ENCODE assay signal across 14 cellular contexts in the genomic region with DNA sequence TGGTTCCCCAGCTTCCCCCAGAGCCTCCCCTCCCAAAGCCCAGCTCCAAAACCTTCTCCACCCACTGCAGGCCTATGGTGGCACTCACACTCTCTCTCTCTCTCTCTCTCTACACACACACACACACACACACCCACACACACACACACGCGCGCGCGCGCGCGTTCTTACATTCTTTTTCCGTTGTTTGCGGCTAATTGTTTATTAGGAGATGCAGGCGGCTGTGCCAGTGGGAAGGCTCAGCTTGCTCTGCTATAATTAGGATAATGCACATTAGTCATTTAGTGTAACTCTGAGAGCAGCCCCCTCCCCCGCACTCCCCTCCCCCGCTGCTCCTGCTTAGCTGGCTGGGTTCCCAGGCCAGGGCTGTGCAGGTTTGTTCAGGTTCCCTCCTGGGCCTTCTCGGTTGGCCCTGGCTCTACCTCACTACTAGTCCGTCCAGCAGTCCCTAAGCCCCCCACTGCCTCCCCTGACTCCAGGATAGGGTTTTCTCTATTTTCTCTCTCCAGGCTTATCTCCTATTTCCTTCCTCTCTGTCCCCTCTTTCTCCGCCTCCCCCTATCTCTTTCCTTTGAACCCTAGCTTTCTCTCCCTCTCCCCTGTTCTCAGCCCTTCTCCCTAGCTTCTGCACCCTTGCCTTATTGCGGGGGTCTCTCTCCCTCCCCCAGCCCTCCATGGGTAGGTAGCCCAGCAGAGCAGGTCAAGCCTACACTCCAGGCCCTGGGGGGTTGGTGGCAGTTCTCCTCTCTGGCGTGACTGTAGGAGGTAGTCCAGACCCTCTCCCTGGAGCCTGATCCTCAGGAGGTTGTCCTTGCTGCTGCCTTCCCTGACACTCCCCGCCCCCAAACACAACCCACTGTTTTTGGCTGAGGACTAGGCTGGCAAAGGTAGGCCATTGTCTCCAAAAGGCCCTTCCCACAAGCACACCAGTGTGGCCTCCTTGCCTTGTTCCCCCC. TPM values are rescaled to one million over a fixed set of nuclear protein-coding genes. Genes with fewer than 3 reads are reported as not detected.
DNase-seq lines count a peak whose midpoint lies in the region; ATAC-seq, FAIRE-seq and TF ChIP-seq lines count a peak whose summit lies in the region.
"Had no signal": no experiment of that assay in that cellular context is flagged by ENCODE, and none has a peak within 500 bp of the region (broad histone marks: within the 10 kb centered on the region; RNA-seq: fewer than 3 reads in every experiment).

No MANE protein-coding gene starts in this region.

- H2BK120ac ChIP-seq in H1 (replicated peaks; ENCODE audit: low read depth, low read length): no peak overlapping the region

- H3K4ac ChIP-seq in H1 (replicated peaks; ENCODE audit: insufficient read length, low read depth, low read length): no peak overlapping the region

- H3K79me1 ChIP-seq in H1 (ENCODE audit: low read depth, low read length): no peaks in the 10 kb centered on the region

- no peaks in the 10 kb centered on the region for H3K79me2 ChIP-seq in H1 (ENCODE audit: control insufficient read depth in 1 of 2, insufficient read depth in 2 of 2, low read length in 2 of 2)

- H4K8ac ChIP-seq in H1 (ENCODE audit: extremely low read depth, insufficient read depth, low read length): peak overlapping the region; percentile 63

- peak overlapping the region; percentile 52 for H3K18ac ChIP-seq in H1 (ENCODE audit: extremely low read depth, low read length)

- no peak overlapping the region for H3K56ac ChIP-seq in H1 (replicated peaks; ENCODE audit: insufficient read length, low read depth, low read length)

- H2BK15ac ChIP-seq in H1 (ENCODE audit: low read length): peak overlapping the region; percentile 7

- peaks cover 0 to 2% (median 0%) of the 10 kb centered on the region in 5 donors for H3K9me3 Mint-ChIP-seq in CD8-positive, alpha-beta memory T cell
- H3K9me3 Mint-ChIP-seq: activated T-helper 1 cell treated with anti-CD3 and anti-CD28 coated beads, Interleukin-12 subunit alpha, Interleukin-12 subunit beta, Interleukin-2, Interleukin-4 antibody, amounts not matched to agents 30 ng/mL and 10 ng/mL and 1 ng/mL, durations not matched to agents 14 hours and 24 hours and 36 hours had no signal

- peak overlapping the region; percentile 57 for H4K91ac ChIP-seq in H1 (replicated peaks; ENCODE audit: insufficient read length, low read length)

- H3K9me3 ChIP-seq in H1 (ENCODE audit: insufficient read depth in 2 of 2, low read depth in 1 of 2, low read length in 1 of 2) (no peaks in the 10 kb centered on the region), colonic mucosa (no peaks in the 10 kb centered on the region)
- no peaks in the 10 kb centered on the region for H3K9me3 ChIP-seq in CD8-positive, alpha-beta memory T cell (ENCODE audit: low read length)
- H3K9me3 ChIP-seq: upper lobe of left lung had no signal

- H3K14ac ChIP-seq in H1 (ENCODE audit: insufficient read length): peak overlapping the region; percentile 20

- TF ChIP-seq POLR2A in H1 (IDR thresholded peaks at IDR 0.05; ENCODE audit: control extremely low read depth in 1 of 2, low read depth in 2 of 2, low read length in 2 of 2): no peak

- intact Hi-C loops in colonic mucosa (cut with DNase I): no loop called here

- no peak overlapping the region for H2BK5ac ChIP-seq in H1 (ENCODE audit: low read depth, low read length)

- no peak for FAIRE-seq in H1 (lab: Jason Lieb, UNC)
- FAIRE-seq: colon had no signal

- peak overlapping the region; percentile 13 to 25; a peak in 3 of 4 replicates for H3K4me2 ChIP-seq in H1 (ENCODE audit: insufficient read depth in 1 of 2, low read depth in 2 of 2, low read length in 2 of 2)

- no peak for TF ChIP-seq RAD21 in H1 (IDR thresholded peaks at IDR 0.05 in 1 of 2, conservative IDR thresholded peaks at IDR 0.05 in 1 of 2; ENCODE audit: low read depth in 2 of 2, low read length in 2 of 2)

- peak overlapping the region in 1 of 4 experiments; percentile 10; a peak in 1 of 7 replicates for H3K9ac ChIP-seq in H1 (replicated peaks in 1 of 4; ENCODE audit: extremely low read depth in 1 of 4, low read depth in 3 of 4, low read length in 3 of 4)
- no peak overlapping the region for H3K9ac ChIP-seq in colonic mucosa (ENCODE audit: low read depth in 2 of 2, low read length in 2 of 2)

- H3K27me3 ChIP-seq in H1 (replicated peaks in 1 of 4; ENCODE audit: control insufficient read depth in 3 of 4, extremely low read depth in 1 of 4, insufficient read depth in 3 of 4, low read length in 3 of 4) (peaks cover 0 to 7% (median 2%) of the 10 kb centered on the region in 4 experiments; a peak in 4 of 7 replicates), colonic mucosa (no peaks in the 10 kb centered on the region)
- peaks cover 4% of the 10 kb centered on the region for H3K27me3 ChIP-seq in CD8-positive, alpha-beta memory T cell (ENCODE audit: insufficient read depth, low read length, poor library complexity, severe bottlenecking)
- H3K27me3 ChIP-seq: upper lobe of left lung had no signal

- no peak for TF ChIP-seq CTCF in H1 (IDR thresholded peaks at IDR 0.05; ENCODE audit: control extremely low read depth in 1 of 3, insufficient read depth in 1 of 3, low read depth in 1 of 3, low read length in 3 of 3)
- no peak for TF ChIP-seq CTCF in colonic mucosa (IDR thresholded peaks at IDR 0.05)

- no peak for TF ChIP-seq EP300 in H1 (IDR thresholded peaks at IDR 0.05; ENCODE audit: borderline replicate concordance in 1 of 2, low read depth in 2 of 2, low read length in 2 of 2)

- no peaks in the 10 kb centered on the region for H3K4me1 Mint-ChIP-seq in CD8-positive, alpha-beta memory T cell

- H3K4me1 ChIP-seq in H1 (replicated peaks in 1 of 4; ENCODE audit: control insufficient read depth in 3 of 4, insufficient read depth in 4 of 4, low read length in 3 of 4) (peaks cover 25 to 56% (median 42%) of the 10 kb centered on the region in 4 experiments), colonic mucosa (no peaks in the 10 kb centered on the region)
- H3K4me1 ChIP-seq in CD8-positive, alpha-beta memory T cell (ENCODE audit: insufficient read depth, low read length): no peaks in the 10 kb centered on the region
- H3K4me1 ChIP-seq: upper lobe of left lung had no signal

- H3K27me3 Mint-ChIP-seq in CD8-positive, alpha-beta memory T cell: peaks cover 34 to 76% of the 10 kb centered on the region in 2 donors

- peak overlapping the region; percentile 73; the same call in 1 of the 2 replicates for H2BK20ac ChIP-seq in H1 (ENCODE audit: low read length)

- ATAC-seq in GM21825 (IDR thresholded peaks at IDR 0.05; ENCODE audit: unreplicated experiment): no peak

- H3K4me3 ChIP-seq in H1 (ENCODE audit: extremely low read depth in 1 of 4, insufficient read depth in 2 of 4, low read depth in 3 of 4, low read length in 4 of 4) (no peak overlapping the region), colonic mucosa (no peak overlapping the region)
- H3K4me3 ChIP-seq in CD8-positive, alpha-beta memory T cell (ENCODE audit: low read length): no peak overlapping the region
- H3K4me3 ChIP-seq: upper lobe of left lung had no signal

- H4K5ac ChIP-seq in H1 (ENCODE audit: insufficient read length, low read depth, low read length): no peak overlapping the region

- no peak overlapping the region for H3K4me3 Mint-ChIP-seq in CD8-positive, alpha-beta memory T cell
- H3K4me3 Mint-ChIP-seq: activated T-helper 1 cell treated with anti-CD3 and anti-CD28 coated beads, Interleukin-12 subunit alpha, Interleukin-12 subunit beta, Interleukin-2, Interleukin-4 antibody, amounts not matched to agents 30 ng/mL and 10 ng/mL and 1 ng/mL, durations not matched to agents 14 hours and 24 hours and 36 hours had no signal

- DNase-seq in M059J (ENCODE audit: low read depth) (peak; percentile 4), NCI-H2227 treated with DMSO at 0.1 percent for 48 hours (lab: John Stamatoyannopoulos, UW) (peak; percentile 34), H1 (ENCODE audit: low read depth in 1 of 2, low spot score in 2 of 2) (peak in 1 of 2 experiments; percentile 54), retina (peak; percentile 96), UCSD-AML1 (lab: John Stamatoyannopoulos, UW; ENCODE audit: unreplicated experiment) (no peak), colonic mucosa (no peak)
- DNase-seq in CD8-positive, alpha-beta memory T cell: no peak
- DNase-seq: DMS153, foreskin fibroblast, T1000, upper lobe of left lung had no signal

- H3K23ac ChIP-seq in H1 (ENCODE audit: insufficient read length): no peak overlapping the region

- POLR2A ChIA-PET in H1 (lab: Charles Lee; ENCODE audit: partially characterized antibody): interaction anchor here (1.5 kb wide), 1 partner anchor 34 kb away, joined by 3 read pairs; a partner anchor contains a TSS
- POLR2A ChIA-PET in CD8-positive, alpha-beta memory T cell (lab: Charles Lee): no interaction called here

- WGBS in H1 (ENCODE audit: extremely low coverage in 1 of 2, insufficient coverage in 1 of 2, insufficient read length in 1 of 2, insufficient replicate concordance in 2 of 2, low coverage in 1 of 2, low lambda C conversion rate in 2 of 2, missing lambda C conversion rate in 1 of 2), 2 experiments: 63% methylated on average over 11 of the region's 19 CpGs; no CpG with 5 or more reads in 1 of the 2 experiments

- H3K36me3 ChIP-seq in H1 (ENCODE audit: control insufficient read depth in 2 of 4, insufficient read depth in 4 of 4, low read length in 3 of 4) (no peaks in the 10 kb centered on the region), colonic mucosa (no peaks in the 10 kb centered on the region)
- H3K36me3 ChIP-seq in CD8-positive, alpha-beta memory T cell (ENCODE audit: insufficient read depth, low read length): no peaks in the 10 kb centered on the region
- H3K36me3 ChIP-seq: upper lobe of left lung had no signal

- H4K20me1 ChIP-seq in H1 (replicated peaks in 1 of 2; ENCODE audit: control insufficient read depth in 1 of 2, insufficient read depth in 2 of 2, low read length in 2 of 2): no peaks in the 10 kb centered on the region

- no peaks in the 10 kb centered on the region; the same call in 1 of the 2 replicates for H3K23me2 ChIP-seq in H1 (ENCODE audit: low read depth, low read length)

- no peaks in the 10 kb centered on the region for H3K36me3 Mint-ChIP-seq in CD8-positive, alpha-beta memory T cell

- H3K27ac Mint-ChIP-seq in CD8-positive, alpha-beta memory T cell: no peak overlapping the region
- H3K27ac Mint-ChIP-seq: activated T-helper 1 cell treated with anti-CD3 and anti-CD28 coated beads, Interleukin-12 subunit alpha, Interleukin-12 subunit beta, Interleukin-2, Interleukin-4 antibody, amounts not matched to agents 30 ng/mL and 10 ng/mL and 1 ng/mL, durations not matched to agents 14 hours and 24 hours and 36 hours had no signal

- CTCF ChIA-PET in H1 (lab: Charles Lee; ENCODE audit: partially characterized antibody): interaction anchor here (0.6 to 2.7 kb wide), 17 partner anchors 8 to 240 kb away, joined by 3 to 10 read pairs (median 4); no protein-coding TSS in a partner anchor
- CTCF ChIA-PET in CD8-positive, alpha-beta memory T cell (lab: Charles Lee): no interaction called here

- H3K27ac ChIP-seq in H1 (ENCODE audit: low read depth, low read length) (no peak overlapping the region), colonic mucosa (no peak overlapping the region)
- H3K27ac ChIP-seq in CD8-positive, alpha-beta memory T cell (ENCODE audit: low read depth, low read length): no peak overlapping the region
- H3K27ac ChIP-seq: upper lobe of left lung had no signal

- H2AFZ ChIP-seq in H1 (ENCODE audit: low read length): 0 out of 2 replicates have a peak overlapping the region, but pooled peaks have one; percentile 3

- H2BK12ac ChIP-seq in H1 (ENCODE audit: low read depth, low read length): peak overlapping the region; percentile 60; the same call in 1 of the 2 replicates

- 0 out of 2 replicates have a peak overlapping the region, but pooled peaks have one; percentile 25 for H2AK5ac ChIP-seq in H1 (ENCODE audit: low read depth, low read length)

RNA-seq across cellular contexts. Expression of a gene that starts 34.0 kb away (rescaled TPM):
- total RNA-seq in M059J (2014; rRNA removed; shearing (Covaris generic)): 0.39 and 0.49 TPM in 2 replicates
- total RNA-seq in H1 (2021; fragmentation: NEBNext Ultra II Directional; extraction: Animal tissue kit (Norgen Biotek cat#: 25700)): 0.31 and 0.45 TPM in 2 replicates
- 0.60 and 0.67 TPM in 2 replicates for polyA plus RNA-seq in H1 (2011; rRNA removed)
- 0.35 TPM for polyA plus RNA-seq in H1 (2011; cell fraction: cytosol; rRNA removed)
- 2.6 TPM for polyA plus RNA-seq in H1 (2011; cell fraction: nucleus; rRNA removed)
- polyA plus RNA-seq in H1 (2012, experiment 1 of 2): 0.18 to 0.65 TPM (median 0.55 TPM) in 4 replicates
- 0.26 TPM for polyA plus RNA-seq in H1 (2012, experiment 2 of 2)
- polyA plus RNA-seq in H1 (2013, experiment 1 of 2): 0.32 TPM
- polyA plus RNA-seq in H1 (2013, experiment 2 of 2): 0.17 TPM
- 0.24 and 0.69 TPM in 2 replicates for polyA minus RNA-seq in H1 (2011; rRNA and poly(A)+ RNA removed)
- 0.22 TPM for polyA minus RNA-seq in H1 (2011; cell fraction: cytosol; rRNA and poly(A)+ RNA removed)
- polyA minus RNA-seq in H1 (2011; cell fraction: nucleus; rRNA and poly(A)+ RNA removed): 0.40 TPM
- under 1 TPM; 0.10 to 0.11 TPM for total RNA-seq in colonic mucosa
- not detected for total RNA-seq in CD8-positive, alpha-beta memory T cell
- polyA plus RNA-seq in CD8-positive, alpha-beta memory T cell: 0.24 TPM
- total RNA-seq: activated T-helper 1 cell treated with anti-CD3 and anti-CD28 coated beads, Interleukin-12 subunit alpha, Interleukin-12 subunit beta, Interleukin-2, Interleukin-4 antibody, amounts not matched to agents 30 ng/mL and 10 ng/mL and 1 ng/mL, durations not matched to agents 14 hours and 24 hours and 36 hours had no signal

Comparison
In these comparisons a context has a peak if more than half of its experiments do, and no peak if none do; other contexts are left out.
1. DNase-seq: peak in M059J (single experiment), NCI-H2227 treated with DMSO at 0.1 percent for 48 hours (single experiment) and retina (single experiment); none in UCSD-AML1 (single experiment), colonic mucosa (single experiment) and CD8-positive, alpha-beta memory T cell (0 of 5).